ENCODE assay signal across 31 cellular contexts in the genomic region with DNA sequence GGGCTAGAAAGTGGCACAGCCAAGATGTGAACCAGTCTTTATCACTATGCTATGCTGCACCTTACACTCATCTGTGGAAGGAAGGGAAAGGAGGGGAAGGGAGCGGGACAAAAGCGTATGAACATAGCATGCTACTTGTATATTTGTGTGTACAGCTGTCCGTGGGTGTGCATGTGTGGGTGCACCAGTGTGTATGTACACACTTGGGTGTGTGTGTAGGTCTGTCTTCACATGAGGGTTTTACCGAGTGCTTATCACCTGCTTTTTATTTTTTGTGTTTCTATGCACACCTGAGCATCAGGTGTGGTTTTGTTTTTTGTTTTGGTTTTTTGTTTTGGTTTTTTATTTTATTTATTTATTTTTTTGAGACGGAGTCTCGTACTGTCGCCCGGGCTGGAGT.
"Had no signal": no experiment of that assay in that cellular context is flagged by ENCODE, and none has a peak within 500 bp of the region (broad histone marks: within the 10 kb centered on the region; RNA-seq: fewer than 3 reads in every experiment).

No MANE protein-coding gene starts in this region.

- H3K9me3 ChIP-seq: esophagus squamous epithelium, gastroesophageal sphincter, heart right ventricle had no signal

- H3K9me3 Mint-ChIP-seq: activated CD4-positive, alpha-beta T cell treated with anti-CD3 and anti-CD28 coated beads, Interleukin-2, amount 10 ng/mL, durations not matched to agents 7 days and 5 days; activated CD8-positive, alpha-beta T cell treated with anti-CD3 and anti-CD28 coated beads for 36 hours; activated T-cell treated with anti-CD3 and anti-CD28 coated beads, Interleukin-2, amount 50 U/mL, for 4 hours; activated T-helper 17 cell treated with anti-CD3 and anti-CD28 coated beads, Interleukin-2, amount 50 U/mL, for 72 hours; central memory CD8-positive, alpha-beta T cell; T-cell; T-helper 2 cell treated with Interferon-gamma antibody and Interleukin-4, amounts not matched to agents 5 μg/mL and 100 μg/mL, for 36 hours; WTC11 had no signal

- H3K4me3 ChIP-seq: esophagus squamous epithelium, gastroesophageal sphincter, heart right ventricle had no signal

- H3K36me3 ChIP-seq: brain microvascular endothelial cell, esophagus squamous epithelium, gastroesophageal sphincter, heart right ventricle had no signal

- H3K27ac ChIP-seq: brain microvascular endothelial cell, epithelial cell of prostate, esophagus squamous epithelium, gastroesophageal sphincter, heart right ventricle, VCaP had no signal

- DNase-seq: activated CD4-positive, alpha-beta T cell treated with anti-CD3 and anti-CD28 coated beads for 1 hour; activated CD4-positive, alpha-beta T cell treated with anti-CD3 and anti-CD28 coated beads for 4 hours; activated CD4-positive, alpha-beta T cell treated with anti-CD3 and anti-CD28 coated beads, Interleukin-2, amount 10 ng/mL, durations not matched to agents 7 days and 5 days; activated CD4-positive, alpha-beta T cell treated with anti-CD3 and anti-CD28 coated beads, Interleukin-2, amount 50 U/mL, for 48 hours; activated CD8-positive, alpha-beta memory T cell treated with anti-CD3 and anti-CD28 coated beads for 24 hours; activated CD8-positive, alpha-beta T cell treated with anti-CD3 and anti-CD28 coated beads for 36 hours; activated effector memory CD4-positive, alpha-beta T cell treated with Interleukin-2 at 50 U/mL for 16 hours; activated gamma-delta T cell treated with Interleukin-2 at 50 U/mL for 16 hours; activated naive CD4-positive, alpha-beta T cell treated with anti-CD3 and anti-CD28 coated beads, Interleukin-2, amount 50 U/mL, for 16 hours; activated naive CD4-positive, alpha-beta T cell treated with Interleukin-2 at 50 U/mL for 16 hours; activated T-cell treated with anti-CD3 and anti-CD28 coated beads, Interleukin-2, amount 50 U/mL, for 4 hours; amniotic stem cell; anterior cingulate cortex; brain microvascular endothelial cell; cortex of kidney; dermis blood vessel endothelial cell; effector CD8-positive, alpha-beta T cell; esophagus squamous epithelium; foreskin melanocyte; heart right ventricle; T-cell; T-helper 17 cell; T1000 had no signal

- H3K4me1 Mint-ChIP-seq: activated CD4-positive, alpha-beta T cell treated with anti-CD3 and anti-CD28 coated beads, Interleukin-2, amount 10 ng/mL, durations not matched to agents 7 days and 5 days; activated T-helper 17 cell treated with anti-CD3 and anti-CD28 coated beads, Interleukin-2, amount 50 U/mL, for 72 hours; central memory CD8-positive, alpha-beta T cell; T-cell had no signal

- H3K36me3 Mint-ChIP-seq: activated naive CD8-positive, alpha-beta T cell; T-cell; WTC11 had no signal

- H3K4me1 ChIP-seq: gastroesophageal sphincter, heart right ventricle had no signal

- H3K4me3 Mint-ChIP-seq: activated CD4-positive, alpha-beta T cell treated with anti-CD3 and anti-CD28 coated beads, Interleukin-2, amount 10 ng/mL, durations not matched to agents 7 days and 5 days; activated CD8-positive, alpha-beta T cell treated with anti-CD3 and anti-CD28 coated beads for 36 hours; activated naive CD8-positive, alpha-beta T cell; activated T-cell treated with anti-CD3 and anti-CD28 coated beads, Interleukin-2, amount 50 U/mL, for 4 hours; activated T-helper 17 cell treated with anti-CD3 and anti-CD28 coated beads, Interleukin-2, amount 50 U/mL, for 72 hours; central memory CD8-positive, alpha-beta T cell; T-cell; T-helper 17 cell; T-helper 2 cell treated with Interferon-gamma antibody and Interleukin-4, amounts not matched to agents 5 μg/mL and 100 μg/mL, for 36 hours; WTC11 had no signal

- H3K27ac Mint-ChIP-seq: activated CD4-positive, alpha-beta T cell treated with anti-CD3 and anti-CD28 coated beads, Interleukin-2, amount 10 ng/mL, durations not matched to agents 7 days and 5 days; activated CD8-positive, alpha-beta T cell treated with anti-CD3 and anti-CD28 coated beads for 36 hours; activated naive CD8-positive, alpha-beta T cell; activated T-helper 17 cell treated with anti-CD3 and anti-CD28 coated beads, Interleukin-2, amount 50 U/mL, for 72 hours; T-cell; T-helper 17 cell; T-helper 2 cell treated with Interferon-gamma antibody and Interleukin-4, amounts not matched to agents 5 μg/mL and 100 μg/mL, for 36 hours; WTC11 had no signal
